ENCODE assay signal across 18 cellular contexts in genomic region chr4:5528108-5528507, GRCh38.
DNase-seq lines count a peak whose midpoint lies in the region; FAIRE-seq and TF ChIP-seq lines count a peak whose summit lies in the region.
"Had no signal": no experiment of that assay in that cellular context is flagged by ENCODE, and none has a peak within 500 bp of the region (broad histone marks: within the 10 kb centered on the region; RNA-seq: fewer than 3 reads in every experiment).

No MANE protein-coding gene starts in this region.

- no peak for TF ChIP-seq EP300 in esophagus muscularis mucosa (IDR thresholded peaks at IDR 0.05)

- no peaks in the 10 kb centered on the region for H3K9me2 ChIP-seq in PC-9 (ENCODE audit: insufficient read depth)

- no peaks in the 10 kb centered on the region for H4K20me1 ChIP-seq in H9 (ENCODE audit: control insufficient read depth, insufficient read depth, insufficient read length)
- H4K20me1 ChIP-seq in neural progenitor cell (ENCODE audit: low read depth): no peaks in the 10 kb centered on the region
- H4K20me1 ChIP-seq in PC-9 (ENCODE audit: insufficient read depth): no peaks in the 10 kb centered on the region

- no peak overlapping the region for H2BK120ac ChIP-seq in H9 (ENCODE audit: low read depth, low read length, poor library complexity, severe bottlenecking)

- WGBS in H9 (ENCODE audit: extremely low coverage, insufficient read length, low lambda C conversion rate): no CpG with 5 or more reads among the region's 6 CpGs
- WGBS in esophagus muscularis mucosa: 91% methylated on average over 6 of the region's 6 CpGs

- peaks cover 0 to 39% (median 4%) of the 10 kb centered on the region in 4 donors for H3K36me3 ChIP-seq in esophagus muscularis mucosa
- H3K36me3 ChIP-seq in neural progenitor cell: no peaks in the 10 kb centered on the region
- H3K36me3 ChIP-seq in PC-9 (ENCODE audit: low read depth): no peaks in the 10 kb centered on the region

- no peak overlapping the region for H2AFZ ChIP-seq in H9 (ENCODE audit: low read length)
- H2AFZ ChIP-seq in neural progenitor cell (replicated peaks): no peak overlapping the region
- no peak overlapping the region for H2AFZ ChIP-seq in PC-9

- H3K79me2 ChIP-seq in H9 (ENCODE audit: insufficient read depth, low read length) (no peaks in the 10 kb centered on the region), neural progenitor cell (ENCODE audit: low read depth) (no peaks in the 10 kb centered on the region), PC-9 (ENCODE audit: low read depth) (no peaks in the 10 kb centered on the region)

- H3K4me3 ChIP-seq in esophagus muscularis mucosa: no peak overlapping the region
- H3K4me3 ChIP-seq in neural progenitor cell: no peak overlapping the region
- H3K4me3 ChIP-seq in PC-9: no peak overlapping the region

- H3K9me3 ChIP-seq in H9 (ENCODE audit: control insufficient read depth, low read depth, low read length) (no peaks in the 10 kb centered on the region), esophagus muscularis mucosa (no peaks in the 10 kb centered on the region), neural progenitor cell (ENCODE audit: low read depth) (no peaks in the 10 kb centered on the region), PC-9 (ENCODE audit: insufficient read depth, low read depth) (no peaks in the 10 kb centered on the region)
- H3K9me3 ChIP-seq: Caco-2 had no signal

- no peaks in the 10 kb centered on the region for H3K23me2 ChIP-seq in H9 (ENCODE audit: insufficient read length, low read depth, low read length, poor library complexity, severe bottlenecking)

- H3K4me2 ChIP-seq in H9 (ENCODE audit: insufficient read depth, insufficient read length, low read length): no peak overlapping the region
- no peak overlapping the region for H3K4me2 ChIP-seq in neural progenitor cell
- H3K4me2 ChIP-seq in PC-9: no peak overlapping the region
- H3K4me2 ChIP-seq: KMS-11 had no signal

- H3K4me3 Mint-ChIP-seq in H9: no peak overlapping the region
- H3K4me3 Mint-ChIP-seq in neural progenitor cell: no peak overlapping the region
- H3K4me3 Mint-ChIP-seq: CD4-positive, alpha-beta T cell; HFFc6 had no signal

- H4K5ac ChIP-seq in H9 (ENCODE audit: insufficient read length, low read depth, low read length): no peak overlapping the region

- no peaks in the 10 kb centered on the region for H3K27me3 Mint-ChIP-seq in H9 (ENCODE audit: low read depth)
- H3K27me3 Mint-ChIP-seq in neural progenitor cell (ENCODE audit: insufficient read depth, low read depth): peaks cover 7% of the 10 kb centered on the region
- H3K27me3 Mint-ChIP-seq: CD4-positive, alpha-beta T cell had no signal

- H3K36me3 Mint-ChIP-seq in H9 (ENCODE audit: insufficient read depth in 1 of 3, low read depth in 3 of 3) (peaks cover 0 to 7% (median 3%) of the 10 kb centered on the region in 3 experiments; a peak in 3 of 7 replicates), neural progenitor cell (no peaks in the 10 kb centered on the region)

- no peaks in the 10 kb centered on the region for H3K79me1 ChIP-seq in H9 (ENCODE audit: insufficient read depth, low read depth, low read length, poor library complexity, severe bottlenecking)

- TF ChIP-seq CTCF in H9 (conservative IDR thresholded peaks at IDR 0.05) (no peak), esophagus muscularis mucosa (IDR thresholded peaks at IDR 0.05) (no peak), neural progenitor cell (IDR thresholded peaks at IDR 0.05) (no peak), PC-9 (conservative IDR thresholded peaks at IDR 0.05) (no peak)

- no peak overlapping the region for H3K27ac Mint-ChIP-seq in H9
- peak overlapping the region; percentile 12 for H3K27ac Mint-ChIP-seq in neural progenitor cell
- H3K27ac Mint-ChIP-seq: CD4-positive, alpha-beta T cell; HFFc6 had no signal

- no TSS peak for BruUV-seq in PC-9 (replicated peaks; lab: Mats Ljungman, UMichigan)

- no peak overlapping the region for H2BK5ac ChIP-seq in H9 (ENCODE audit: insufficient read length, low read length)

- peak overlapping the region; percentile 23 for H3K18ac ChIP-seq in H9 (ENCODE audit: insufficient read length, low read depth, low read length)

- FAIRE-seq in HTR-8/SVneo (lab: Jason Lieb, UNC): peak; percentile 85
- FAIRE-seq: A204.1, D721Med, H54 had no signal

- no peak overlapping the region for H4K8ac ChIP-seq in H9 (replicated peaks; ENCODE audit: insufficient read length, low read depth, low read length)

- intact Hi-C loops in esophagus muscularis mucosa (cut with DNase I) (no loop called here), PC-9 (cut with micrococcal nuclease; ENCODE audit: unreplicated experiment) (no loop called here)

- H3K4me1 Mint-ChIP-seq in H9 (peaks cover 10 to 14% of the 10 kb centered on the region in 2 experiments), neural progenitor cell (peaks cover 32% of the 10 kb centered on the region)

- no peaks in the 10 kb centered on the region for H3K27me3 ChIP-seq in H9 (ENCODE audit: insufficient read depth, low read length)
- no peaks in the 10 kb centered on the region for H3K27me3 ChIP-seq in esophagus muscularis mucosa
- H3K27me3 ChIP-seq in neural progenitor cell: no peaks in the 10 kb centered on the region
- peaks cover 6% of the 10 kb centered on the region; the same call in 1 of the 2 replicates for H3K27me3 ChIP-seq in PC-9 (ENCODE audit: insufficient read depth, low read depth)

- no peak overlapping the region for H3K14ac ChIP-seq in H9 (ENCODE audit: insufficient read depth, low read length)

- peak overlapping the region; percentile 10 for H3K23ac ChIP-seq in H9 (ENCODE audit: insufficient read length, low read depth, low read length)

- H3K56ac ChIP-seq in H9 (ENCODE audit: insufficient read length, low read depth, low read length): no peak overlapping the region

- no peak overlapping the region for H3T11ph ChIP-seq in H9 (ENCODE audit: low read length)

- H3K4ac ChIP-seq in H9 (ENCODE audit: low read depth, low read length): no peak overlapping the region

- H3K9me3 Mint-ChIP-seq in H9 (peaks cover 3 to 4% of the 10 kb centered on the region in 2 experiments; a peak in 2 of 5 replicates), neural progenitor cell (no peaks in the 10 kb centered on the region)
- H3K9me3 Mint-ChIP-seq: CD4-positive, alpha-beta T cell; HFFc6 had no signal

- CTCF ChIA-PET in PC-9 (lab: Charles Lee): no interaction called here

- TF ChIP-seq POLR2A in esophagus muscularis mucosa (IDR thresholded peaks at IDR 0.05; ENCODE audit: low read depth): no peak

- no peak overlapping the region for H2BK12ac ChIP-seq in H9 (ENCODE audit: insufficient read length, low read depth, low read length)

- POLR2A ChIA-PET in PC-9 (lab: Charles Lee; ENCODE audit: unreplicated experiment): no interaction called here

- H2BK20ac ChIP-seq in H9 (ENCODE audit: low read depth, low read length, poor library complexity, severe bottlenecking): no peak overlapping the region

- no peak overlapping the region for H2BK15ac ChIP-seq in H9 (ENCODE audit: low read depth, low read length)

- H3K27ac ChIP-seq in H9 (ENCODE audit: insufficient read length, low read depth, low read length): no peak overlapping the region
- H3K27ac ChIP-seq in esophagus muscularis mucosa (replicated peaks in 1 of 4): no peak overlapping the region
- no peak overlapping the region for H3K27ac ChIP-seq in neural progenitor cell
- no peak overlapping the region for H3K27ac ChIP-seq in PC-9
- H3K27ac ChIP-seq: C4-2B, KMS-11 had no signal

- no peak overlapping the region for H3K9ac ChIP-seq in H9 (ENCODE audit: extremely low read depth, insufficient read length, low read length)
- H3K9ac ChIP-seq in neural progenitor cell: no peak overlapping the region
- H3K9ac ChIP-seq: KMS-11 had no signal

- H3K4me1 ChIP-seq in H9 (ENCODE audit: insufficient read depth, low read length): no peaks in the 10 kb centered on the region
- H3K4me1 ChIP-seq in esophagus muscularis mucosa: peaks cover 0 to 12% (median 11%) of the 10 kb centered on the region in 4 donors
- H3K4me1 ChIP-seq in neural progenitor cell: peaks cover 20% of the 10 kb centered on the region
- no peaks in the 10 kb centered on the region for H3K4me1 ChIP-seq in PC-9 (replicated peaks; ENCODE audit: insufficient read depth)
- H3K4me1 ChIP-seq: Caco-2 had no signal

- H3F3A ChIP-seq in neural progenitor cell (ENCODE audit: low read depth) (no peaks in the 10 kb centered on the region), PC-9 (ENCODE audit: insufficient read depth, low read depth) (no peaks in the 10 kb centered on the region)

- H4K91ac ChIP-seq in H9 (ENCODE audit: insufficient read length, low read depth, low read length): no peak overlapping the region

- no peak overlapping the region for H2AK5ac ChIP-seq in H9 (ENCODE audit: insufficient read length, low read length)

- DNase-seq in H9 (no peak), HTR-8/SVneo (ENCODE audit: insufficient read length, low spot score) (no peak), esophagus muscularis mucosa (ENCODE audit: extremely low spot score) (peak; percentile 72), neural progenitor cell (ENCODE audit: low spot score) (no peak), PC-9 (no peak), medulla oblongata (ENCODE audit: extremely low spot score) (no peak), GOT3 (lab: John Stamatoyannopoulos, UW) (no peak)
- DNase-seq: ACHN; Caco-2; CD4-positive, alpha-beta T cell; DMS79 treated with DMSO at 0.1 percent for 48 hours; GF-D8; HFFc6 had no signal
